ENCODE assay signal across 19 cellular contexts in genomic region chr12:12671850-12672660, GRCh38. TPM values are rescaled to one million over a fixed set of nuclear protein-coding genes. Genes with fewer than 3 reads are reported as not detected.
DNase-seq lines count a peak whose midpoint lies in the region; ATAC-seq, FAIRE-seq and TF ChIP-seq lines count a peak whose summit lies in the region.
"Had no signal": no experiment of that assay in that cellular context is flagged by ENCODE, and none has a peak within 500 bp of the region (broad histone marks: within the 10 kb centered on the region; RNA-seq: fewer than 3 reads in every experiment).

No MANE protein-coding gene starts in this region.

- intact Hi-C loops in endothelial cell of umbilical vein (cut with micrococcal nuclease), result no loop called here

- no peak for TF ChIP-seq POLR2A in endothelial cell of umbilical vein (IDR thresholded peaks at IDR 0.05; ENCODE audit: low read depth, low read length)

- CTCF ChIA-PET in endothelial cell of umbilical vein (lab: Charles Lee), result interaction anchor here (1.1 to 1.7 kb wide), 3 partner anchors 9 to 15 kb away, joined by 3 to 4 read pairs (median 3); no protein-coding TSS in a partner anchor

- no peaks in the 10 kb centered on the region for H3K36me3 Mint-ChIP-seq in activated naive CD4-positive, alpha-beta T cell treated with anti-CD3 and anti-CD28 coated beads, Interleukin-2, amount 50 U/mL, for 72 hours

- no peak for DNase-seq in activated naive CD4-positive, alpha-beta T cell treated with anti-CD3 and anti-CD28 coated beads, Interleukin-2, amount 50 U/mL, for 72 hours (ENCODE audit: low spot score in 2 of 2)
- DNase-seq in activated naive CD4-positive, alpha-beta T cell (lab: John Stamatoyannopoulos, UW), result no peak
- DNase-seq in RKO (ENCODE audit: low spot score) (peak; percentile 62), endothelial cell of umbilical vein (ENCODE audit: low read depth, low spot score) (no peak), stromal cell of bone marrow (ENCODE audit: low read depth) (peak; percentile 40), HUDEP-2 (lab: John Stamatoyannopoulos, UW; ENCODE audit: unreplicated experiment in 76 of 76) (no peak), NCI-H1694 treated with DMSO at 0.1 percent for 48 hours (lab: John Stamatoyannopoulos, UW) (no peak), NCI-H2227 (lab: John Stamatoyannopoulos, UW; ENCODE audit: unreplicated experiment) (no peak)
- DNase-seq: activated naive CD4-positive, alpha-beta T cell treated with anti-CD3 and anti-CD28 coated beads, Interleukin-2, amount 10 ng/mL, durations not matched to agents 7 days and 5 days; COR-L47; effector memory CD8-positive, alpha-beta T cell; NCI-H1048; NCI-H2227 treated with DMSO at 0.1 percent for 48 hours; sigmoid colon; stimulated activated CD4-positive, alpha-beta T cell treated with anti-CD3 and anti-CD28 coated beads, Interleukin-4, amount 100 ng/mL, for 1 hour; transverse colon had no signal

- H3K4me1 ChIP-seq in endothelial cell of umbilical vein (ENCODE audit: control insufficient read depth, extremely low read depth, insufficient read depth, low read length), result no peaks in the 10 kb centered on the region
- H3K4me1 ChIP-seq: gastroesophageal sphincter, sigmoid colon, transverse colon had no signal

- H3K9me1 ChIP-seq in endothelial cell of umbilical vein (replicated peaks; ENCODE audit: control insufficient read depth, extremely low read depth, insufficient read depth, low read length), result no peaks in the 10 kb centered on the region

- H3K4me3 ChIP-seq in endothelial cell of umbilical vein (replicated peaks in 1 of 3; ENCODE audit: insufficient read depth in 1 of 3, low read depth in 1 of 3, low read length in 3 of 3), result no peak overlapping the region
- H3K4me3 ChIP-seq: gastroesophageal sphincter, sigmoid colon, transverse colon had no signal

- no peak for TF ChIP-seq CTCF in endothelial cell of umbilical vein (IDR thresholded peaks at IDR 0.05; ENCODE audit: extremely low read depth in 1 of 2, insufficient read depth in 1 of 2, low read depth in 1 of 2, low read length in 2 of 2)

- ATAC-seq in activated naive CD4-positive, alpha-beta T cell treated with anti-CD3 and anti-CD28 coated beads, Interleukin-2, amount 50 U/mL, for 72 hours, result no peak
- ATAC-seq: effector memory CD8-positive, alpha-beta T cell; gastroesophageal sphincter had no signal

- dilution Hi-C loops in endothelial cell of umbilical vein (cut with MboI; ENCODE audit: extremely low pct_ligation_motif_present, low sequenced_read_pairs), result no loop called here

- H3K9me3 Mint-ChIP-seq in activated naive CD4-positive, alpha-beta T cell treated with anti-CD3 and anti-CD28 coated beads, Interleukin-2, amount 50 U/mL, for 72 hours, result no peaks in the 10 kb centered on the region
- H3K9me3 Mint-ChIP-seq: activated naive CD4-positive, alpha-beta T cell treated with anti-CD3 and anti-CD28 coated beads, Interleukin-2, amount 10 ng/mL, durations not matched to agents 7 days and 5 days; effector memory CD8-positive, alpha-beta T cell had no signal

- peak overlapping the region; percentile 31 to 81 for H3K27ac Mint-ChIP-seq in activated naive CD4-positive, alpha-beta T cell treated with anti-CD3 and anti-CD28 coated beads, Interleukin-2, amount 50 U/mL, for 72 hours
- H3K27ac Mint-ChIP-seq: activated naive CD4-positive, alpha-beta T cell treated with anti-CD3 and anti-CD28 coated beads, Interleukin-2, amount 10 ng/mL, durations not matched to agents 7 days and 5 days had no signal

- peaks cover 3 to 17% of the 10 kb centered on the region in 2 experiments for H3K27me3 ChIP-seq in endothelial cell of umbilical vein (ENCODE audit: control insufficient read depth in 2 of 2, insufficient read depth in 2 of 2, low read length in 2 of 2)
- H3K27me3 ChIP-seq: gastroesophageal sphincter, sigmoid colon, transverse colon had no signal

- no peaks in the 10 kb centered on the region for H3K79me2 ChIP-seq in endothelial cell of umbilical vein (ENCODE audit: control insufficient read depth, insufficient read depth, low read length)

- H4K20me1 ChIP-seq in endothelial cell of umbilical vein (replicated peaks; ENCODE audit: control insufficient read depth, extremely low read depth, insufficient read depth, low read length), result no peaks in the 10 kb centered on the region

- no TSS peak for BruUV-seq in endothelial cell of umbilical vein (replicated peaks; lab: Mats Ljungman, UMichigan)

- H3K27ac ChIP-seq in endothelial cell of umbilical vein (ENCODE audit: insufficient read depth, low read depth, low read length), result no peak overlapping the region
- H3K27ac ChIP-seq: gastroesophageal sphincter, sigmoid colon, transverse colon, VCaP had no signal

- H3K9me3 ChIP-seq in endothelial cell of umbilical vein (replicated peaks; ENCODE audit: control insufficient read depth, insufficient read depth, low read length), result no peaks in the 10 kb centered on the region
- H3K9me3 ChIP-seq: gastroesophageal sphincter, sigmoid colon, transverse colon had no signal

- H3K36me3 ChIP-seq in endothelial cell of umbilical vein (ENCODE audit: control insufficient read depth in 2 of 2, extremely low read depth in 1 of 2, insufficient read depth in 2 of 2, low read length in 2 of 2), result no peaks in the 10 kb centered on the region
- H3K36me3 ChIP-seq: gastroesophageal sphincter, sigmoid colon, transverse colon had no signal

- no peak for FAIRE-seq in endothelial cell of umbilical vein (lab: Jason Lieb, UNC)

- no peak overlapping the region for H3K4me2 ChIP-seq in endothelial cell of umbilical vein (ENCODE audit: insufficient read depth, low read length)

- no peak overlapping the region for H2AFZ ChIP-seq in endothelial cell of umbilical vein (ENCODE audit: low read depth, low read length)

- POLR2A ChIA-PET in endothelial cell of umbilical vein (lab: Charles Lee), result no interaction called here

- H3K9ac ChIP-seq in endothelial cell of umbilical vein (replicated peaks; ENCODE audit: extremely low read depth, insufficient read depth, low read length), result no peak overlapping the region

TF ChIP-seq in endothelial cell of umbilical vein, 7 proteins besides CTCF, POLR2A, EP300 and RAD21:
- TF ChIP-seq MAX (IDR thresholded peaks at IDR 0.05; ENCODE audit: insufficient read depth, insufficient read length) (no peak), JUN (IDR thresholded peaks at IDR 0.05; ENCODE audit: borderline replicate concordance, insufficient read depth, insufficient read length, low read depth) (no peak), MYC (IDR thresholded peaks at IDR 0.05; ENCODE audit: low read depth, low read length) (no peak), FOS (IDR thresholded peaks at IDR 0.05; ENCODE audit: borderline replicate concordance, insufficient read depth, low read length) (peak; percentile 24)

RNA-seq across cellular contexts. Expression of gene GPR19, which starts 23.9 kb away (rescaled TPM):
- 10 to 100 TPM; 24.8 to 27.5 TPM for total RNA-seq in activated naive CD4-positive, alpha-beta T cell treated with anti-CD3 and anti-CD28 coated beads, Interleukin-2, amount 50 U/mL, for 72 hours
- 0.37 and 0.40 TPM in 2 replicates for total RNA-seq in endothelial cell of umbilical vein
- 0.35 and 0.70 TPM in 2 replicates for polyA plus RNA-seq in endothelial cell of umbilical vein
- polyA plus RNA-seq in endothelial cell of umbilical vein (2011; cell fraction: cytosol; rRNA removed), result 0.30 and 0.61 TPM in 2 replicates
- polyA plus RNA-seq in endothelial cell of umbilical vein (2011; cell fraction: nucleus; rRNA removed), result 1.3 and 1.7 TPM in 2 replicates
- polyA plus RNA-seq in endothelial cell of umbilical vein (2012), result 0.37 and 0.40 TPM in 2 replicates
- polyA minus RNA-seq in endothelial cell of umbilical vein, result 0.93 and 3.3 TPM in 2 replicates
- polyA minus RNA-seq in endothelial cell of umbilical vein (2011; cell fraction: cytosol; rRNA and poly(A)+ RNA removed), result not detected
- polyA minus RNA-seq in endothelial cell of umbilical vein (2011; cell fraction: nucleus; rRNA and poly(A)+ RNA removed), result 0.58 TPM in 1 of 2 replicates, not detected in the other
- total RNA-seq: cardiac septum, transverse colon had no signal

RNA-seq across cellular contexts. Expression of gene CDKN1B, which starts 45.1 kb away (rescaled TPM):
- 10 to 100 TPM; 39.7 to 46.6 TPM for total RNA-seq in activated naive CD4-positive, alpha-beta T cell treated with anti-CD3 and anti-CD28 coated beads, Interleukin-2, amount 50 U/mL, for 72 hours
- 32.0 and 40.8 TPM in 2 replicates for total RNA-seq in endothelial cell of umbilical vein
- polyA plus RNA-seq in endothelial cell of umbilical vein, result 10.4 and 12.7 TPM in 2 replicates
- polyA plus RNA-seq in endothelial cell of umbilical vein (2011; cell fraction: cytosol; rRNA removed), result 10.3 and 13.1 TPM in 2 replicates
- 16.6 and 24.8 TPM in 2 replicates for polyA plus RNA-seq in endothelial cell of umbilical vein (2011; cell fraction: nucleus; rRNA removed)
- polyA plus RNA-seq in endothelial cell of umbilical vein (2012), result 13.5 and 14.5 TPM in 2 replicates
- 11.5 and 16.7 TPM in 2 replicates for polyA minus RNA-seq in endothelial cell of umbilical vein
- polyA minus RNA-seq in endothelial cell of umbilical vein (2011; cell fraction: cytosol; rRNA and poly(A)+ RNA removed), result 26.1 TPM
- 29.4 and 36.6 TPM in 2 replicates for polyA minus RNA-seq in endothelial cell of umbilical vein (2011; cell fraction: nucleus; rRNA and poly(A)+ RNA removed)

Comparison
In these comparisons a context has a peak if more than half of its experiments do, and no peak if none do; other contexts are left out.
1. DNase-seq: peak in RKO (single experiment) and stromal cell of bone marrow (single experiment); none in activated naive CD4-positive, alpha-beta T cell treated with anti-CD3 and anti-CD28 coated beads, Interleukin-2, amount 50 U/mL, for 72 hours (0 of 2), activated naive CD4-positive, alpha-beta T cell (0 of 4), endothelial cell of umbilical vein (single experiment), HUDEP-2 (0 of 76), NCI-H1694 treated with DMSO at 0.1 percent for 48 hours (single experiment) and NCI-H2227 (single experiment).
2. RNA of gene GPR19, which starts 23.9 kb away (total RNA-seq): 24.8 to 27.5 TPM in activated naive CD4-positive, alpha-beta T cell treated with anti-CD3 and anti-CD28 coated beads, Interleukin-2, amount 50 U/mL, for 72 hours; 0.37 to 0.40 TPM in endothelial cell of umbilical vein; every median in the first group is over 10 times any median in the second.